1 cellular context compared by ENCODE assay signal in the genomic region with DNA sequence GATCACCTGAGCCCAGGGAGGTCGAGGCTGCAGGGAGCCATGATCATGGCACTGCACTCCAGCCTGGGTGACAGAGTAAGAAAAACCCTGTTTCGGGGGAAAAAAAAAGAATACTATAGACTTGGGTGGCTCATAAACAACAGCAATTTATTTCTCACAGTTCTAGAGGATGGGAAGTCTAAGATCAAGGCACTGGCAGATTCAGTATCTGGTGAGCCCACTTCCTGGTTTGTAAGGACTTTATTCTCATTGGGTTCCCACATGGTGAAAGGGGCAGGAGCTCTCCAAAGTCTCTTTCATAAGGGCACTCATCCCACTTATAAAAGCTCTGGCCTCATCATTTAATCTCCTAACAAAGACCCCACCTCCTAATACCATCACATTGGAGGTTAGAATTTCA.
TF ChIP-seq lines count a peak whose summit lies in the region.

No MANE protein-coding gene starts in this region.

TF ChIP-seq in GM12878, 131 proteins besides CTCF, POLR2A, EP300 and RAD21:
- TF ChIP-seq RFX5 (IDR thresholded peaks at IDR 0.05; ENCODE audit: low read depth, low read length) (no peak), HDGF (IDR thresholded peaks at IDR 0.05) (no peak), STAT1 (conservative IDR thresholded peaks at IDR 0.05) (no peak), SREBF2 (IDR thresholded peaks at IDR 0.05; ENCODE audit: low read length) (no peak), NR2F1 (conservative IDR thresholded peaks at IDR 0.05) (no peak), PML (IDR thresholded peaks at IDR 0.05; ENCODE audit: low read length) (no peak), FOS (IDR thresholded peaks at IDR 0.05; ENCODE audit: borderline replicate concordance, extremely low read depth, insufficient read length) (no peak), SPI1 (IDR thresholded peaks at IDR 0.05; ENCODE audit: borderline replicate concordance, insufficient read depth, low read depth, low read length) (no peak), RB1 (IDR thresholded peaks at IDR 0.05; ENCODE audit: borderline replicate concordance) (no peak), CHD4 (IDR thresholded peaks at IDR 0.05) (no peak), FOXM1 (IDR thresholded peaks at IDR 0.05; ENCODE audit: low read depth, low read length) (no peak), ZNF207 (IDR thresholded peaks at IDR 0.05; ENCODE audit: borderline replicate concordance) (no peak)
- TF ChIP-seq, protein P1, sequence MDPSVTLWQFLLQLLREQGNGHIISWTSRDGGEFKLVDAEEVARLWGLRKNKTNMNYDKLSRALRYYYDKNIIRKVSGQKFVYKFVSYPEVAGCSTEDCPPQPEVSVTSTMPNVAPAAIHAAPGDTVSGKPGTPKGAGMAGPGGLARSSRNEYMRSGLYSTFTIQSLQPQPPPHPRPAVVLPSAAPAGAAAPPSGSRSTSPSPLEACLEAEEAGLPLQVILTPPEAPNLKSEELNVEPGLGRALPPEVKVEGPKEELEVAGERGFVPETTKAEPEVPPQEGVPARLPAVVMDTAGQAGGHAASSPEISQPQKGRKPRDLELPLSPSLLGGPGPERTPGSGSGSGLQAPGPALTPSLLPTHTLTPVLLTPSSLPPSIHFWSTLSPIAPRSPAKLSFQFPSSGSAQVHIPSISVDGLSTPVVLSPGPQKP (IDR thresholded peaks at IDR 0.05; ENCODE audit: low read depth, low read length), result no peak
- TF ChIP-seq, protein P2, sequence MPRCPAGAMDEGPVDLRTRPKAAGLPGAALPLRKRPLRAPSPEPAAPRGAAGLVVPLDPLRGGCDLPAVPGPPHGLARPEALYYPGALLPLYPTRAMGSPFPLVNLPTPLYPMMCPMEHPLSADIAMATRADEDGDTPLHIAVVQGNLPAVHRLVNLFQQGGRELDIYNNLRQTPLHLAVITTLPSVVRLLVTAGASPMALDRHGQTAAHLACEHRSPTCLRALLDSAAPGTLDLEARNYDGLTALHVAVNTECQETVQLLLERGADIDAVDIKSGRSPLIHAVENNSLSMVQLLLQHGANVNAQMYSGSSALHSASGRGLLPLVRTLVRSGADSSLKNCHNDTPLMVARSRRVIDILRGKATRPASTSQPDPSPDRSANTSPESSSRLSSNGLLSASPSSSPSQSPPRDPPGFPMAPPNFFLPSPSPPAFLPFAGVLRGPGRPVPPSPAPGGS (IDR thresholded peaks at IDR 0.05; ENCODE audit: borderline replicate concordance, insufficient read depth, low read depth, low read length, poor library complexity, severe bottlenecking), result no peak
- TF ChIP-seq, protein P3, sequence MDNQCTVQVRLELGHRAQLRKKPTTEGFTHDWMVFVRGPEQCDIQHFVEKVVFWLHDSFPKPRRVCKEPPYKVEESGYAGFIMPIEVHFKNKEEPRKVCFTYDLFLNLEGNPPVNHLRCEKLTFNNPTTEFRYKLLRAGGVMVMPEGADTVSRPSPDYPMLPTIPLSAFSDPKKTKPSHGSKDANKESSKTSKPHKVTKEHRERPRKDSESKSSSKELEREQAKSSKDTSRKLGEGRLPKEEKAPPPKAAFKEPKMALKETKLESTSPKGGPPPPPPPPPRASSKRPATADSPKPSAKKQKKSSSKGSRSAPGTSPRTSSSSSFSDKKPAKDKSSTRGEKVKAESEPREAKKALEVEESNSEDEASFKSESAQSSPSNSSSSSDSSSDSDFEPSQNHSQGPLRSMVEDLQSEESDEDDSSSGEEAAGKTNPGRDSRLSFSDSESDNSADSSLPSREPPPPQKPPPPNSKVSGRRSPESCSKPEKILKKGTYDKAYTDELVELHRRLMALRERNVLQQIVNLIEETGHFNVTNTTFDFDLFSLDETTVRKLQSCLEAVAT (IDR thresholded peaks at IDR 0.05), result no peak
- TF ChIP-seq, protein P4, sequence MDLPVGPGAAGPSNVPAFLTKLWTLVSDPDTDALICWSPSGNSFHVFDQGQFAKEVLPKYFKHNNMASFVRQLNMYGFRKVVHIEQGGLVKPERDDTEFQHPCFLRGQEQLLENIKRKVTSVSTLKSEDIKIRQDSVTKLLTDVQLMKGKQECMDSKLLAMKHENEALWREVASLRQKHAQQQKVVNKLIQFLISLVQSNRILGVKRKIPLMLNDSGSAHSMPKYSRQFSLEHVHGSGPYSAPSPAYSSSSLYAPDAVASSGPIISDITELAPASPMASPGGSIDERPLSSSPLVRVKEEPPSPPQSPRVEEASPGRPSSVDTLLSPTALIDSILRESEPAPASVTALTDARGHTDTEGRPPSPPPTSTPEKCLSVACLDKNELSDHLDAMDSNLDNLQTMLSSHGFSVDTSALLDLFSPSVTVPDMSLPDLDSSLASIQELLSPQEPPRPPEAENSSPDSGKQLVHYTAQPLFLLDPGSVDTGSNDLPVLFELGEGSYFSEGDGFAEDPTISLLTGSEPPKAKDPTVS (IDR thresholded peaks at IDR 0.05; ENCODE audit: low read depth, low read length), result no peak
